In the genomic region with DNA sequence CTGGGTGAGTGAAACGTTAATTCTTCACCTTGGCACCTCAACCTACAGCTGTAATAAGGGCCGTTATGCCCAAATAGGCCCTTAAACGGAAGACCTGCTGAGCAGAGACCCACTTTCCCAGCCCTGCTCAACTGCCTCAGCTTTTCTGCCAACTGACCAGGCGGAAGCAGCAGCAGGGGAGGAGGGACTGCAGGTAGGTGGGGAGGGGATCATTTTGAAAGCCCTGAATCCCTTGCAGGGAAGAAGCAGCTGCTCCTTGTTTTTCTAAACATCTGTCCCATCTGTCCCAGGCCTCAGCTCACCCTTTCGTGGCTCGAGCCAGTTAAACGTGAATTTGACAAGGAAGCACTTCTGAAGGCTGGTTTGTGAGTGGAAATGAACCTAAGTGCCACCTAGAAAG, we compare ENCODE assay signal across 1 cellular context.
TF ChIP-seq lines count a peak whose summit lies in the region.

No MANE protein-coding gene starts in this region.

TF ChIP-seq in endothelial cell of umbilical vein, 7 proteins besides CTCF, POLR2A, EP300 and RAD21:
- TF ChIP-seq POLR2AphosphoS5 (IDR thresholded peaks at IDR 0.05; ENCODE audit: insufficient read depth, low read depth, low read length) = no peak
- TF ChIP-seq JUN (IDR thresholded peaks at IDR 0.05; ENCODE audit: borderline replicate concordance, insufficient read depth, insufficient read length, low read depth) = no peak
- TF ChIP-seq MYC (IDR thresholded peaks at IDR 0.05; ENCODE audit: low read depth, low read length) = no peak
- TF ChIP-seq, protein P1, sequence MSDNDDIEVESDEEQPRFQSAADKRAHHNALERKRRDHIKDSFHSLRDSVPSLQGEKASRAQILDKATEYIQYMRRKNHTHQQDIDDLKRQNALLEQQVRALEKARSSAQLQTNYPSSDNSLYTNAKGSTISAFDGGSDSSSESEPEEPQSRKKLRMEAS (IDR thresholded peaks at IDR 0.05; ENCODE audit: insufficient read depth, insufficient read length) = no peak
- TF ChIP-seq FOS (IDR thresholded peaks at IDR 0.05; ENCODE audit: borderline replicate concordance, insufficient read depth, low read length) = no peak
- TF ChIP-seq EZH2 (IDR thresholded peaks at IDR 0.05; ENCODE audit: borderline replicate concordance, low read depth, low read length, severe bottlenecking) = no peak
- no peak for TF ChIP-seq GATA2 (IDR thresholded peaks at IDR 0.05; ENCODE audit: insufficient read depth, insufficient read length, low read depth, low read length)
